Comparison of ENCODE assay signal across 18 cellular contexts in the genomic region with DNA sequence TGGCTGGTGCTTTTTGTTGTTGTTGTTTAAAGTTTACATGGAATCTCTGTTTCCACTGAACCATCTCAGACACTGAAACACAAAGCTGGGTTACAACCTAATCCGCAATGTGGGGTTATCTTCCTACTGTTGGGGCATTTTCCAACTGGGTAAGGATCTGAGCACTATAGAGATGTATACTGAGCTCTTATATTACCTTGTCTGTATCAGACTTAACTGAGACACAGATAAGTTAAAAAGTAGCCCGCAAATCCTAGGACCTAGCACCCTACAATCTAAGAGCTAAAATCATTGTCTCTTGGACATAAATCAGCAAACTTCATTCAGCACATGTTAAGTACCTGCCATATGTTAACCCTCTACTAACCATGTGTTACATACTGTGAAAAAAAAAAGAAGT.
DNase-seq lines count a peak whose midpoint lies in the region; ATAC-seq and TF ChIP-seq lines count a peak whose summit lies in the region.
"Had no signal": no experiment of that assay in that cellular context is flagged by ENCODE, and none has a peak within 500 bp of the region (broad histone marks: within the 10 kb centered on the region; RNA-seq: fewer than 3 reads in every experiment).

No MANE protein-coding gene starts in this region.

- no peak for DNase-seq in GM23338 (ENCODE audit: low spot score)
- DNase-seq in cerebellar cortex (ENCODE audit: low spot score) = peak; percentile 51
- no peak for DNase-seq in thoracic aorta (ENCODE audit: low spot score)
- no peak for DNase-seq in activated naive CD4-positive, alpha-beta T cell treated with anti-CD3 and anti-CD28 coated beads for 36 hours
- no peak for DNase-seq in activated naive CD4-positive, alpha-beta T cell treated with anti-CD3 and anti-CD28 coated beads, Interleukin-2, amount 10 ng/mL, durations not matched to agents 7 days and 5 days
- no peak for DNase-seq in activated T-cell treated with anti-CD3 and anti-CD28 coated beads, Interleukin-2, amount 50 U/mL, for 1 hour
- DNase-seq: activated CD8-positive, alpha-beta memory T cell treated with anti-CD3 and anti-CD28 coated beads, Interleukin-2, amount 10 ng/mL, durations not matched to agents 7 days and 5 days; activated naive CD8-positive, alpha-beta T cell treated with anti-CD3 and anti-CD28 coated beads, Interleukin-2, amount 10 ng/mL, durations not matched to agents 7 days and 5 days; naive thymus-derived CD8-positive, alpha-beta T cell; NCI-H1417 treated with DMSO at 0.1 percent for 48 hours; NCI-H69; stimulated activated naive CD4-positive, alpha-beta T cell treated with Interleukin-2 at 50 U/mL for 16 hours had no signal

- H3K27ac ChIP-seq in GM23338 (ENCODE audit: low read depth) (no peak overlapping the region), muscle layer of duodenum (ENCODE audit: low read length) (peak overlapping the region; percentile 26), thoracic aorta (peak overlapping the region; percentile 72 to 77)

- H3K36me3 Mint-ChIP-seq in GM23338 (ENCODE audit: low read depth) = no peaks in the 10 kb centered on the region
- peaks cover 3% of the 10 kb centered on the region for H3K36me3 Mint-ChIP-seq in activated naive CD4-positive, alpha-beta T cell treated with anti-CD3 and anti-CD28 coated beads for 36 hours (ENCODE audit: low read depth)
- peaks cover 19% of the 10 kb centered on the region for H3K36me3 Mint-ChIP-seq in activated naive CD4-positive, alpha-beta T cell treated with anti-CD3 and anti-CD28 coated beads, Interleukin-2, amount 10 ng/mL, durations not matched to agents 7 days and 5 days
- H3K36me3 Mint-ChIP-seq: brain, CD14-positive monocyte had no signal

- no peak for TF ChIP-seq CTCF in GM23338 (conservative IDR thresholded peaks at IDR 0.05; ENCODE audit: low read depth in 2 of 2)
- TF ChIP-seq CTCF in thoracic aorta (IDR thresholded peaks at IDR 0.05) = no peak

- no peak overlapping the region for H3K27ac Mint-ChIP-seq in GM23338
- no peak overlapping the region for H3K27ac Mint-ChIP-seq in activated naive CD4-positive, alpha-beta T cell treated with anti-CD3 and anti-CD28 coated beads for 36 hours
- H3K27ac Mint-ChIP-seq in activated naive CD4-positive, alpha-beta T cell treated with anti-CD3 and anti-CD28 coated beads, Interleukin-2, amount 10 ng/mL, durations not matched to agents 7 days and 5 days = no peak overlapping the region
- H3K27ac Mint-ChIP-seq: activated CD8-positive, alpha-beta memory T cell treated with anti-CD3 and anti-CD28 coated beads, Interleukin-2, amount 10 ng/mL, durations not matched to agents 7 days and 5 days; activated naive CD8-positive, alpha-beta T cell treated with anti-CD3 and anti-CD28 coated beads, Interleukin-2, amount 10 ng/mL, durations not matched to agents 7 days and 5 days; activated T-helper 17 cell treated with anti-CD3 and anti-CD28 coated beads, Interleukin-2, amount 50 U/mL, for 72 hours; CD14-positive monocyte had no signal

- no peak overlapping the region for H3K4me2 ChIP-seq in GM23338

- CTCF ChIA-PET in activated naive CD4-positive, alpha-beta T cell treated with anti-CD3 and anti-CD28 coated beads for 36 hours (lab: Charles Lee) = interaction anchor here (0.7 kb wide), 1 partner anchor 115 kb away, joined by 3 read pairs; no protein-coding TSS in a partner anchor
- CTCF ChIA-PET in activated naive CD4-positive, alpha-beta T cell treated with anti-CD3 and anti-CD28 coated beads, Interleukin-2, amount 10 ng/mL, durations not matched to agents 7 days and 5 days (lab: Charles Lee) = no interaction called here

- no peaks in the 10 kb centered on the region for H3K9me3 Mint-ChIP-seq in GM23338
- no peaks in the 10 kb centered on the region for H3K9me3 Mint-ChIP-seq in activated naive CD4-positive, alpha-beta T cell treated with anti-CD3 and anti-CD28 coated beads for 36 hours
- no peaks in the 10 kb centered on the region for H3K9me3 Mint-ChIP-seq in activated naive CD4-positive, alpha-beta T cell treated with anti-CD3 and anti-CD28 coated beads, Interleukin-2, amount 10 ng/mL, durations not matched to agents 7 days and 5 days
- H3K9me3 Mint-ChIP-seq: activated T-helper 17 cell treated with anti-CD3 and anti-CD28 coated beads, Interleukin-2, amount 50 U/mL, for 72 hours; naive thymus-derived CD8-positive, alpha-beta T cell had no signal

- no peaks in the 10 kb centered on the region for H4K20me1 ChIP-seq in GM23338 (replicated peaks; ENCODE audit: insufficient read depth)

- H3K79me2 ChIP-seq in GM23338 (replicated peaks; ENCODE audit: insufficient read depth) = no peaks in the 10 kb centered on the region

- intact Hi-C loops in activated naive CD4-positive, alpha-beta T cell treated with anti-CD3 and anti-CD28 coated beads for 36 hours (cut with micrococcal nuclease) = no loop called here

- H3K27me3 ChIP-seq in GM23338 (ENCODE audit: insufficient read depth) (no peaks in the 10 kb centered on the region), muscle layer of duodenum (ENCODE audit: low read depth, low read length) (no peaks in the 10 kb centered on the region), thoracic aorta (replicated peaks; ENCODE audit: insufficient read depth) (no peaks in the 10 kb centered on the region)

- H3K4me1 Mint-ChIP-seq in GM23338 = no peaks in the 10 kb centered on the region; the same call in 2 of the 3 replicates
- no peaks in the 10 kb centered on the region for H3K4me1 Mint-ChIP-seq in activated naive CD4-positive, alpha-beta T cell treated with anti-CD3 and anti-CD28 coated beads for 36 hours (ENCODE audit: low read depth)
- peaks cover 4% of the 10 kb centered on the region for H3K4me1 Mint-ChIP-seq in activated naive CD4-positive, alpha-beta T cell treated with anti-CD3 and anti-CD28 coated beads, Interleukin-2, amount 10 ng/mL, durations not matched to agents 7 days and 5 days
- H3K4me1 Mint-ChIP-seq: activated T-helper 17 cell treated with anti-CD3 and anti-CD28 coated beads, Interleukin-2, amount 50 U/mL, for 72 hours; brain; CD14-positive monocyte had no signal

- H3F3A ChIP-seq in GM23338 (replicated peaks; ENCODE audit: low read depth) = no peaks in the 10 kb centered on the region

- ATAC-seq in GM23338 (no peak), thoracic aorta (ENCODE audit: insufficient number of reproducible peaks, low FRiP score, low read depth) (no peak), HG03025 (IDR thresholded peaks at IDR 0.05; ENCODE audit: low FRiP score, unreplicated experiment) (no peak)
- ATAC-seq: activated CD8-positive, alpha-beta memory T cell treated with anti-CD3 and anti-CD28 coated beads, Interleukin-2, amount 10 ng/mL, durations not matched to agents 7 days and 5 days; activated T-helper 17 cell treated with anti-CD3 and anti-CD28 coated beads, Interleukin-2, amount 50 U/mL, for 72 hours; naive thymus-derived CD8-positive, alpha-beta T cell had no signal

- H3K36me3 ChIP-seq in GM23338 (ENCODE audit: insufficient read depth) = no peaks in the 10 kb centered on the region
- no peaks in the 10 kb centered on the region for H3K36me3 ChIP-seq in muscle layer of duodenum (ENCODE audit: control insufficient read depth in 1 of 2, insufficient read depth in 2 of 2, low read length in 2 of 2)
- H3K36me3 ChIP-seq in thoracic aorta = no peaks in the 10 kb centered on the region

- H3K27me3 Mint-ChIP-seq in GM23338 (ENCODE audit: insufficient read depth, low read depth, poor library complexity) = no peaks in the 10 kb centered on the region
- no peaks in the 10 kb centered on the region for H3K27me3 Mint-ChIP-seq in activated naive CD4-positive, alpha-beta T cell treated with anti-CD3 and anti-CD28 coated beads for 36 hours (ENCODE audit: low read depth)
- no peaks in the 10 kb centered on the region for H3K27me3 Mint-ChIP-seq in activated naive CD4-positive, alpha-beta T cell treated with anti-CD3 and anti-CD28 coated beads, Interleukin-2, amount 10 ng/mL, durations not matched to agents 7 days and 5 days
- H3K27me3 Mint-ChIP-seq: activated CD8-positive, alpha-beta memory T cell treated with anti-CD3 and anti-CD28 coated beads, Interleukin-2, amount 10 ng/mL, durations not matched to agents 7 days and 5 days; activated naive CD8-positive, alpha-beta T cell treated with anti-CD3 and anti-CD28 coated beads, Interleukin-2, amount 10 ng/mL, durations not matched to agents 7 days and 5 days; activated T-helper 17 cell treated with anti-CD3 and anti-CD28 coated beads, Interleukin-2, amount 50 U/mL, for 72 hours; brain; naive thymus-derived CD8-positive, alpha-beta T cell had no signal

- H3K4me1 ChIP-seq in GM23338 (ENCODE audit: insufficient read depth) = 0 out of 2 replicates have a peak, but pooled peaks cover 3% of the 10 kb centered on the region
- H3K4me1 ChIP-seq in muscle layer of duodenum (ENCODE audit: control insufficient read depth in 1 of 2, insufficient read depth in 2 of 2, low read length in 2 of 2) = peaks cover 10 to 15% of the 10 kb centered on the region in 2 donors
- H3K4me1 ChIP-seq in thoracic aorta (ENCODE audit: control insufficient read depth in 1 of 2, low read depth in 2 of 2) = peaks cover 28 to 56% of the 10 kb centered on the region in 2 donors

- 0 out of 2 replicates have a peak overlapping the region, but pooled peaks have one; percentile 16 for H2AFZ ChIP-seq in GM23338

- H3K9me3 ChIP-seq in muscle layer of duodenum (ENCODE audit: control insufficient read depth in 1 of 2, low read length in 2 of 2) (no peaks in the 10 kb centered on the region), thoracic aorta (no peaks in the 10 kb centered on the region)

- no peaks in the 10 kb centered on the region for H3K9me2 ChIP-seq in GM23338 (ENCODE audit: insufficient read depth)

- no peak overlapping the region for H3K4me3 Mint-ChIP-seq in GM23338
- no peak overlapping the region for H3K4me3 Mint-ChIP-seq in activated naive CD4-positive, alpha-beta T cell treated with anti-CD3 and anti-CD28 coated beads for 36 hours
- H3K4me3 Mint-ChIP-seq in activated naive CD4-positive, alpha-beta T cell treated with anti-CD3 and anti-CD28 coated beads, Interleukin-2, amount 10 ng/mL, durations not matched to agents 7 days and 5 days = no peak overlapping the region
- H3K4me3 Mint-ChIP-seq: activated CD8-positive, alpha-beta memory T cell treated with anti-CD3 and anti-CD28 coated beads, Interleukin-2, amount 10 ng/mL, durations not matched to agents 7 days and 5 days; activated naive CD8-positive, alpha-beta T cell treated with anti-CD3 and anti-CD28 coated beads, Interleukin-2, amount 10 ng/mL, durations not matched to agents 7 days and 5 days; activated T-helper 17 cell treated with anti-CD3 and anti-CD28 coated beads, Interleukin-2, amount 50 U/mL, for 72 hours; brain; CD14-positive monocyte; naive thymus-derived CD8-positive, alpha-beta T cell had no signal

- no peak overlapping the region for H3K4me3 ChIP-seq in GM23338
- no peak overlapping the region for H3K4me3 ChIP-seq in muscle layer of duodenum (ENCODE audit: low read depth in 1 of 2, low read length in 2 of 2)
- no peak overlapping the region for H3K4me3 ChIP-seq in thoracic aorta
- H3K4me3 ChIP-seq: skin epidermis had no signal

TF ChIP-seq in GM23338, 12 proteins besides CTCF, POLR2A, EP300 and RAD21:
- no peak for TF ChIP-seq JUNB (IDR thresholded peaks at IDR 0.05; ENCODE audit: unreplicated experiment)
- no peak for TF ChIP-seq EZH2phosphoT487 (IDR thresholded peaks at IDR 0.05; ENCODE audit: unreplicated experiment)
